In genomic region chr9:2469681-2470141, GRCh38 we compare ENCODE assay signal across 9 cellular contexts.
DNase-seq lines count a peak whose midpoint lies in the region; ATAC-seq and TF ChIP-seq lines count a peak whose summit lies in the region.
"Had no signal": no experiment of that assay in that cellular context is flagged by ENCODE, and none has a peak within 500 bp of the region (broad histone marks: within the 10 kb centered on the region; RNA-seq: fewer than 3 reads in every experiment).

No MANE protein-coding gene starts in this region.

- no peak overlapping the region for H3K18ac ChIP-seq in mesenchymal stem cell (ENCODE audit: low read depth in 1 of 2, low read length in 2 of 2)

- no peaks in the 10 kb centered on the region for H3K79me1 ChIP-seq in mesenchymal stem cell (replicated peaks; ENCODE audit: low read length, poor library complexity, severe bottlenecking)

- no peak overlapping the region for H3K23ac ChIP-seq in mesenchymal stem cell (ENCODE audit: low read length in 2 of 2)

- peak; percentile 59 for DNase-seq in HFF-Myc (ENCODE audit: extremely low read depth, low read depth)
- DNase-seq in activated CD8-positive, alpha-beta T cell treated with anti-CD3 and anti-CD28 coated beads for 36 hours = peak; percentile 45
- DNase-seq in mesenchymal stem cell = peak; percentile 28
- no peak for DNase-seq in tibial artery
- DNase-seq in SK-N-DZ (ENCODE audit: low spot score) = no peak
- no peak for DNase-seq in CD14-positive monocyte (ENCODE audit: low spot score)

- no peak overlapping the region for H3K4me3 Mint-ChIP-seq in activated CD8-positive, alpha-beta T cell treated with anti-CD3 and anti-CD28 coated beads for 36 hours
- no peak overlapping the region for H3K4me3 Mint-ChIP-seq in CD14-positive monocyte

- intact Hi-C loops in activated CD8-positive, alpha-beta T cell treated with anti-CD3 and anti-CD28 coated beads for 36 hours (cut with micrococcal nuclease) = no loop called here
- intact Hi-C loops in tibial artery (cut with DNase I; ENCODE audit: low total_unique reads) (no loop called here), CD14-positive monocyte (cut with micrococcal nuclease) (no loop called here)

- H3K36me3 ChIP-seq in DOHH2 (ENCODE audit: control insufficient read depth, low read length) = no peaks in the 10 kb centered on the region
- H3K36me3 ChIP-seq in mesenchymal stem cell (ENCODE audit: control insufficient read depth in 1 of 2, insufficient read depth in 2 of 2, low read depth in 1 of 2, low read length in 2 of 2) = no peaks in the 10 kb centered on the region
- H3K36me3 ChIP-seq in tibial artery = no peaks in the 10 kb centered on the region

- no peak overlapping the region for H2BK12ac ChIP-seq in mesenchymal stem cell (ENCODE audit: low read length in 2 of 2)

- CTCF ChIA-PET in activated CD8-positive, alpha-beta T cell treated with anti-CD3 and anti-CD28 coated beads for 36 hours (lab: Charles Lee) = interaction anchor here (0.9 to 1.4 kb wide), 2 partner anchors 21 to 258 kb away, joined by 3 to 4 read pairs; no protein-coding TSS in a partner anchor

- no peaks in the 10 kb centered on the region for H3K36me3 Mint-ChIP-seq in activated CD8-positive, alpha-beta T cell treated with anti-CD3 and anti-CD28 coated beads for 36 hours (ENCODE audit: low read depth)
- H3K36me3 Mint-ChIP-seq in CD14-positive monocyte = no peaks in the 10 kb centered on the region

- H3K9me3 ChIP-seq in DOHH2 (ENCODE audit: control insufficient read depth, insufficient read depth, low read length) (no peaks in the 10 kb centered on the region), mesenchymal stem cell (ENCODE audit: control insufficient read depth, low read length) (no peaks in the 10 kb centered on the region), tibial artery (no peaks in the 10 kb centered on the region)

- peaks cover 10% of the 10 kb centered on the region for H3K27me3 Mint-ChIP-seq in activated CD8-positive, alpha-beta T cell treated with anti-CD3 and anti-CD28 coated beads for 36 hours
- H3K27me3 Mint-ChIP-seq in CD14-positive monocyte (ENCODE audit: low read depth in 3 of 3) = no peaks in the 10 kb centered on the region

- ATAC-seq in activated CD8-positive, alpha-beta T cell treated with anti-CD3 and anti-CD28 coated beads for 36 hours = no peak
- no peak for ATAC-seq in GM18907 (IDR thresholded peaks at IDR 0.05; ENCODE audit: unreplicated experiment)
- ATAC-seq: Panc1 had no signal

- H3K27me3 ChIP-seq in DOHH2 (ENCODE audit: control insufficient read depth, low read length) (no peaks in the 10 kb centered on the region), mesenchymal stem cell (ENCODE audit: control insufficient read depth in 1 of 2, insufficient read depth in 1 of 2, low read length in 2 of 2) (no peaks in the 10 kb centered on the region), tibial artery (no peaks in the 10 kb centered on the region)

- no peak overlapping the region for H2BK15ac ChIP-seq in mesenchymal stem cell (ENCODE audit: low read depth, poor library complexity, severe bottlenecking)

- no peaks in the 10 kb centered on the region for H3K9me2 ChIP-seq in DOHH2 (replicated peaks; ENCODE audit: control insufficient read depth, low read length)

- WGBS in mesenchymal stem cell = 46% methylated on average over 6 of the region's 6 CpGs

- H2AK5ac ChIP-seq in mesenchymal stem cell (ENCODE audit: low read length, severe bottlenecking) = no peak overlapping the region

- no peaks in the 10 kb centered on the region for H3K79me2 ChIP-seq in DOHH2 (ENCODE audit: control insufficient read depth, low read length)

- no peaks in the 10 kb centered on the region for H3K9me3 Mint-ChIP-seq in activated CD8-positive, alpha-beta T cell treated with anti-CD3 and anti-CD28 coated beads for 36 hours
- peaks cover 0 to 6% (median 0%) of the 10 kb centered on the region in 7 donors for H3K9me3 Mint-ChIP-seq in CD14-positive monocyte

- H3K4me3 ChIP-seq in DOHH2 (ENCODE audit: low read length) (no peak overlapping the region), HFF-Myc (replicated peaks; ENCODE audit: low read depth, low read length) (no peak overlapping the region), mesenchymal stem cell (ENCODE audit: insufficient read depth in 1 of 2, low read depth in 1 of 2, low read length in 2 of 2) (no peak overlapping the region), tibial artery (no peak overlapping the region)

- H4K8ac ChIP-seq in mesenchymal stem cell (ENCODE audit: low read length) = no peak overlapping the region

- no peak overlapping the region for H2BK120ac ChIP-seq in mesenchymal stem cell (ENCODE audit: low read depth, low read length)

- no peak overlapping the region for H3K27ac Mint-ChIP-seq in activated CD8-positive, alpha-beta T cell treated with anti-CD3 and anti-CD28 coated beads for 36 hours
- H3K27ac Mint-ChIP-seq in CD14-positive monocyte = no peak overlapping the region

- H3K14ac ChIP-seq in mesenchymal stem cell (ENCODE audit: low read length in 2 of 2) = no peak overlapping the region

- H2BK5ac ChIP-seq in mesenchymal stem cell (ENCODE audit: low read depth, low read length, poor library complexity, severe bottlenecking) = no peak overlapping the region

- H2AFZ ChIP-seq in mesenchymal stem cell (ENCODE audit: low read depth, low read length) = no peak overlapping the region

- peaks cover 2% of the 10 kb centered on the region for H3K4me1 Mint-ChIP-seq in activated CD8-positive, alpha-beta T cell treated with anti-CD3 and anti-CD28 coated beads for 36 hours (ENCODE audit: low read depth)
- H3K4me1 Mint-ChIP-seq in CD14-positive monocyte = no peaks in the 10 kb centered on the region

- H4K91ac ChIP-seq in mesenchymal stem cell (ENCODE audit: low read length) = no peak overlapping the region

- POLR2A ChIA-PET in activated CD8-positive, alpha-beta T cell treated with anti-CD3 and anti-CD28 coated beads for 36 hours (lab: Charles Lee) = no interaction called here

- H3K4me1 ChIP-seq in DOHH2 (ENCODE audit: control insufficient read depth, low read length) (peaks cover 35% of the 10 kb centered on the region), mesenchymal stem cell (ENCODE audit: control insufficient read depth, insufficient read depth, low read depth, low read length) (no peaks in the 10 kb centered on the region), tibial artery (no peaks in the 10 kb centered on the region)

- no peaks in the 10 kb centered on the region for H3F3A ChIP-seq in DOHH2 (ENCODE audit: control insufficient read depth, insufficient read depth)

- H3K4me2 ChIP-seq in DOHH2 (ENCODE audit: low read length) (peak overlapping the region; percentile 6; the same call in 1 of the 2 replicates), mesenchymal stem cell (ENCODE audit: low read length, poor library complexity, severe bottlenecking) (no peak overlapping the region)

- H3K9ac ChIP-seq in mesenchymal stem cell (ENCODE audit: low read length) = no peak overlapping the region

- TF ChIP-seq CTCF in DOHH2 (IDR thresholded peaks at IDR 0.05; ENCODE audit: low read depth, low read length, poor library complexity, severe bottlenecking) (peak; percentile 17), HFF-Myc (IDR thresholded peaks at IDR 0.05; ENCODE audit: low read depth, low read length, missing control alignments) (no peak), tibial artery (IDR thresholded peaks at IDR 0.05) (no peak), CD14-positive monocyte (IDR thresholded peaks at IDR 0.05) (no peak)
- TF ChIP-seq CTCF in activated CD8-positive, alpha-beta T cell treated with anti-CD3 and anti-CD28 coated beads for 36 hours (IDR thresholded peaks at IDR 0.05) = no peak

- no peak overlapping the region for H3K27ac ChIP-seq in DOHH2 (ENCODE audit: low read depth, low read length)
- no peak overlapping the region for H3K27ac ChIP-seq in mesenchymal stem cell (ENCODE audit: low read length, poor library complexity, severe bottlenecking)
- no peak overlapping the region for H3K27ac ChIP-seq in tibial artery

- H4K20me1 ChIP-seq in DOHH2 (ENCODE audit: control insufficient read depth, insufficient read depth, low read depth, low read length) = no peaks in the 10 kb centered on the region

- no peak overlapping the region for H3K4ac ChIP-seq in mesenchymal stem cell (ENCODE audit: low read depth in 1 of 2, low read length in 2 of 2)

Comparison
In these comparisons a context has a peak if more than half of its experiments do, and no peak if none do; other contexts are left out.
1. DNase-seq: peak in HFF-Myc (single experiment), activated CD8-positive, alpha-beta T cell treated with anti-CD3 and anti-CD28 coated beads for 36 hours (single experiment) and mesenchymal stem cell (single experiment); none in tibial artery (0 of 2), SK-N-DZ (single experiment) and CD14-positive monocyte (single experiment).